8 cellular contexts compared by ENCODE assay signal in the genomic region with DNA sequence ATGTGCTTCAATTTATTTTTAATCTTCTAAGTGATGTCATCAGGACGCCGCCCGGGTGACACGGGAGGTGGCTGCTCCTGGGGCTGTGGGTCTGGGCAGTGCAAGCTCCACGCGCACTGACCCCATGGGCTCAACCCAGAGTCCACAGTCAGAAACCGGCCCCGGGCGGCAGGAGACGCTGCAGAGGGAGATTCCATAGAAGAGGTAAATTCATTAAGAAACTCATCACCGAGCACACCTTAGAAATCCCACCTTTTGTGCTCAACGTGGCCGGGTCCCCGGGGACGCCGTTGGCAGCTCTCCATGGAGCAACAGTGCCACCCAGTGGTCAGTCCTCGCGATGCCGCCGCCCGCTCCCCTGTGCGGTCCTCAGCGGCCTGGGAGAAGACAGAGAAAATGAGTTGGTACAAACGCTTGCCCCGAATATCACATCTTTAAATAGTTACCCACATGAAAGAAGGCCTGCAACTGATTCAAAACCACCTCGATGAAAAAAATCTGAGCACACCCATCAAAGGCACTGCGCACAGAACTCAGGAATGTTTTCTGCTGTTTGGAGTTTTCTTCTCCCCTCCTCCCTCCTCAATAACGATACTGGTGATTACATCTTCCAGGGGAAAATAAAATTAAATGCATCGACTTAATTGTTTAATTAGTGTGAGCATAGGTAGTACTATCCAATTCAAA.
DNase-seq lines count a peak whose midpoint lies in the region; ATAC-seq and TF ChIP-seq lines count a peak whose summit lies in the region.

No MANE protein-coding gene starts in this region.

- no peak overlapping the region for H2AK5ac ChIP-seq in H9 (ENCODE audit: insufficient read length, low read length)

- no peak overlapping the region for H3K4ac ChIP-seq in H9 (ENCODE audit: low read depth, low read length)

- peak overlapping the region in 1 of 2 experiments; percentile 49; a peak in 2 of 5 replicates for H3K4me3 Mint-ChIP-seq in H9

- peaks cover 4 to 15% of the 10 kb centered on the region in 2 experiments for H3K9me3 Mint-ChIP-seq in H9
- H3K9me3 Mint-ChIP-seq in activated naive CD4-positive, alpha-beta T cell treated with anti-CD3 and anti-CD28 coated beads, Interleukin-2, amount 50 U/mL, for 72 hours, result no peaks in the 10 kb centered on the region

- H2BK15ac ChIP-seq in H9 (ENCODE audit: low read depth, low read length), result no peak overlapping the region

- no peaks in the 10 kb centered on the region for H4K20me1 ChIP-seq in H9 (ENCODE audit: control insufficient read depth, insufficient read depth, insufficient read length)

- TF ChIP-seq CTCF in GM12872 (IDR thresholded peaks at IDR 0.05; ENCODE audit: insufficient read depth, low read depth, low read length) (peak; percentile 93), H9 (conservative IDR thresholded peaks at IDR 0.05) (peak; percentile 99), LNCaP clone FGC (IDR thresholded peaks at IDR 0.05; ENCODE audit: control insufficient read depth, extremely low read depth, insufficient read depth) (peak; percentile 85), right atrium auricular region (IDR thresholded peaks at IDR 0.05) (peak; percentile 84 to 97), gastrocnemius medialis (IDR thresholded peaks at IDR 0.05 in 4 of 5, conservative IDR thresholded peaks at IDR 0.05 in 1 of 5) (peak; percentile 81 to 96 (median 88))

- H3K56ac ChIP-seq in H9 (ENCODE audit: insufficient read length, low read depth, low read length), result no peak overlapping the region

- H3K27ac ChIP-seq in H9 (ENCODE audit: insufficient read length, low read depth, low read length) (no peak overlapping the region), right atrium auricular region (no peak overlapping the region), gastrocnemius medialis (no peak overlapping the region)

- peak; percentile 98 for ATAC-seq in SK-N-SH treated with all-trans-retinoic acid at 6 μM for 48 hours
- peak; percentile 80 to 93 for ATAC-seq in activated naive CD4-positive, alpha-beta T cell treated with anti-CD3 and anti-CD28 coated beads, Interleukin-2, amount 50 U/mL, for 72 hours
- ATAC-seq in gastrocnemius medialis, result peak; percentile 55 to 75

- no peak overlapping the region for H2BK12ac ChIP-seq in H9 (ENCODE audit: insufficient read length, low read depth, low read length)

- H3K4me1 ChIP-seq in H9 (ENCODE audit: insufficient read depth, low read length) (no peaks in the 10 kb centered on the region), right atrium auricular region (peaks cover 0 to 9% of the 10 kb centered on the region in 2 donors), gastrocnemius medialis (peaks cover 0 to 6% of the 10 kb centered on the region in 2 donors)

- no peak overlapping the region for H2BK120ac ChIP-seq in H9 (ENCODE audit: low read depth, low read length, poor library complexity, severe bottlenecking)

- no peak overlapping the region for H3K4me2 ChIP-seq in H9 (ENCODE audit: insufficient read depth, insufficient read length, low read length)

- no peaks in the 10 kb centered on the region for H3K79me1 ChIP-seq in H9 (ENCODE audit: insufficient read depth, low read depth, low read length, poor library complexity, severe bottlenecking)

- no peak overlapping the region for H3K14ac ChIP-seq in H9 (ENCODE audit: insufficient read depth, low read length)

- no peak overlapping the region for H2AFZ ChIP-seq in H9 (ENCODE audit: low read length)

- no peak overlapping the region for H2BK20ac ChIP-seq in H9 (ENCODE audit: low read depth, low read length, poor library complexity, severe bottlenecking)

- H3K9ac ChIP-seq in H9 (ENCODE audit: extremely low read depth, insufficient read length, low read length), result no peak overlapping the region

- in situ Hi-C loops in gastrocnemius medialis (cut with MboI; ENCODE audit: low sequenced_read_pairs in 4 of 4), result loop anchor here in 3 of 4 donors (10.0 kb wide), 2 partner anchors 418 to 428 kb away; no protein-coding TSS in a partner anchor

- H3K27me3 Mint-ChIP-seq in H9 (ENCODE audit: low read depth), result peaks cover 10% of the 10 kb centered on the region

- DNase-seq in H9 (peak; percentile 86), LNCaP clone FGC (ENCODE audit: low read depth) (no peak), right atrium auricular region (ENCODE audit: low spot score) (no peak), gastrocnemius medialis (peak in 1 of 2 donors; percentile 7), OCI-M2 (lab: John Stamatoyannopoulos, UW; ENCODE audit: unreplicated experiment) (no peak)
- peak; percentile 63 to 88 for DNase-seq in activated naive CD4-positive, alpha-beta T cell treated with anti-CD3 and anti-CD28 coated beads, Interleukin-2, amount 50 U/mL, for 72 hours (ENCODE audit: low spot score in 2 of 2)

- no peaks in the 10 kb centered on the region for H3K79me2 ChIP-seq in H9 (ENCODE audit: insufficient read depth, low read length)

- H3K4me1 Mint-ChIP-seq in H9, result peaks cover 16 to 22% of the 10 kb centered on the region in 2 experiments

- no peak overlapping the region for H3K23ac ChIP-seq in H9 (ENCODE audit: insufficient read length, low read depth, low read length)

- H3T11ph ChIP-seq in H9 (ENCODE audit: low read length), result no peak overlapping the region

- H3K4me3 ChIP-seq in LNCaP clone FGC (ENCODE audit: low read depth, low read length) (no peak overlapping the region), right atrium auricular region (no peak overlapping the region), gastrocnemius medialis (peak overlapping the region in 1 of 4 donors; percentile 10)

- H3K36me3 ChIP-seq in right atrium auricular region (no peaks in the 10 kb centered on the region), gastrocnemius medialis (no peaks in the 10 kb centered on the region)

- no peak overlapping the region for H4K5ac ChIP-seq in H9 (ENCODE audit: insufficient read length, low read depth, low read length)

- H3K36me3 Mint-ChIP-seq in H9 (ENCODE audit: insufficient read depth in 1 of 3, low read depth in 3 of 3), result peaks cover 2 to 9% (median 2%) of the 10 kb centered on the region in 3 experiments; a peak in 4 of 7 replicates
- H3K36me3 Mint-ChIP-seq in activated naive CD4-positive, alpha-beta T cell treated with anti-CD3 and anti-CD28 coated beads, Interleukin-2, amount 50 U/mL, for 72 hours, result no peaks in the 10 kb centered on the region

- H3K27ac Mint-ChIP-seq in H9, result peak overlapping the region in 2 of 3 experiments; percentile 19 to 90; a peak in 2 of 7 replicates
- H3K27ac Mint-ChIP-seq in activated naive CD4-positive, alpha-beta T cell treated with anti-CD3 and anti-CD28 coated beads, Interleukin-2, amount 50 U/mL, for 72 hours, result no peak overlapping the region

- H3K18ac ChIP-seq in H9 (ENCODE audit: insufficient read length, low read depth, low read length), result no peak overlapping the region

- intact Hi-C loops in gastrocnemius medialis (cut with DNase I; ENCODE audit: low total_unique reads), result loop anchor here (1.0 kb wide), 1 partner anchor 420 kb away; no protein-coding TSS in a partner anchor

- H2BK5ac ChIP-seq in H9 (ENCODE audit: insufficient read length, low read length), result no peak overlapping the region

- no peak for TF ChIP-seq POLR2A in gastrocnemius medialis (IDR thresholded peaks at IDR 0.05)

- H3K9me3 ChIP-seq in H9 (ENCODE audit: control insufficient read depth, low read depth, low read length) (no peaks in the 10 kb centered on the region), right atrium auricular region (no peaks in the 10 kb centered on the region), gastrocnemius medialis (no peaks in the 10 kb centered on the region)

- no peaks in the 10 kb centered on the region for H3K27me3 ChIP-seq in H9 (ENCODE audit: insufficient read depth, low read length)
- no peaks in the 10 kb centered on the region for H3K27me3 ChIP-seq in right atrium auricular region
- no peaks in the 10 kb centered on the region for H3K27me3 ChIP-seq in gastrocnemius medialis

- no peak overlapping the region for H4K8ac ChIP-seq in H9 (replicated peaks; ENCODE audit: insufficient read length, low read depth, low read length)

- H4K91ac ChIP-seq in H9 (ENCODE audit: insufficient read length, low read depth, low read length), result no peak overlapping the region

- H3K23me2 ChIP-seq in H9 (ENCODE audit: insufficient read length, low read depth, low read length, poor library complexity, severe bottlenecking), result no peaks in the 10 kb centered on the region

- WGBS in H9 (ENCODE audit: extremely low coverage, insufficient read length, low lambda C conversion rate), result no CpG with 5 or more reads among the region's 29 CpGs

TF ChIP-seq in SK-N-SH treated with all-trans-retinoic acid at 6 μM for 48 hours, 23 proteins besides CTCF, POLR2A, EP300 and RAD21 (continues in another document):
- TF ChIP-seq, protein P1, sequence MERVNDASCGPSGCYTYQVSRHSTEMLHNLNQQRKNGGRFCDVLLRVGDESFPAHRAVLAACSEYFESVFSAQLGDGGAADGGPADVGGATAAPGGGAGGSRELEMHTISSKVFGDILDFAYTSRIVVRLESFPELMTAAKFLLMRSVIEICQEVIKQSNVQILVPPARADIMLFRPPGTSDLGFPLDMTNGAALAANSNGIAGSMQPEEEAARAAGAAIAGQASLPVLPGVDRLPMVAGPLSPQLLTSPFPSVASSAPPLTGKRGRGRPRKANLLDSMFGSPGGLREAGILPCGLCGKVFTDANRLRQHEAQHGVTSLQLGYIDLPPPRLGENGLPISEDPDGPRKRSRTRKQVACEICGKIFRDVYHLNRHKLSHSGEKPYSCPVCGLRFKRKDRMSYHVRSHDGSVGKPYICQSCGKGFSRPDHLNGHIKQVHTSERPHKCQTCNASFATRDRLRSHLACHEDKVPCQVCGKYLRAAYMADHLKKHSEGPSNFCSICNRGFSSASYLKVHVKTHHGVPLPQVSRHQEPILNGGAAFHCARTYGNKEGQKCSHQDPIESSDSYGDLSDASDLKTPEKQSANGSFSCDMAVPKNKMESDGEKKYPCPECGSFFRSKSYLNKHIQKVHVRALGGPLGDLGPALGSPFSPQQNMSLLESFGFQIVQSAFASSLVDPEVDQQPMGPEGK (CRISPR knock-in tag; IDR thresholded peaks at IDR 0.05; ENCODE audit: borderline replicate concordance), result no peak

Comparison
In these comparisons a context has a peak if more than half of its experiments do, and no peak if none do; other contexts are left out.
1. DNase-seq: peak in H9 (single experiment) and activated naive CD4-positive, alpha-beta T cell treated with anti-CD3 and anti-CD28 coated beads, Interleukin-2, amount 50 U/mL, for 72 hours (2 of 2); none in LNCaP clone FGC (single experiment), right atrium auricular region (single experiment) and OCI-M2 (single experiment).
2. H3K27ac Mint-ChIP-seq: peak in H9 (2 of 3); none in activated naive CD4-positive, alpha-beta T cell treated with anti-CD3 and anti-CD28 coated beads, Interleukin-2, amount 50 U/mL, for 72 hours (0 of 2).
3. Peak in every context shown above with its lines, with median percentiles within 50 percentile points of each other: CTCF ChIP-seq and ATAC-seq.